Comparison of ENCODE assay signal across 8 cellular contexts in the genomic region with DNA sequence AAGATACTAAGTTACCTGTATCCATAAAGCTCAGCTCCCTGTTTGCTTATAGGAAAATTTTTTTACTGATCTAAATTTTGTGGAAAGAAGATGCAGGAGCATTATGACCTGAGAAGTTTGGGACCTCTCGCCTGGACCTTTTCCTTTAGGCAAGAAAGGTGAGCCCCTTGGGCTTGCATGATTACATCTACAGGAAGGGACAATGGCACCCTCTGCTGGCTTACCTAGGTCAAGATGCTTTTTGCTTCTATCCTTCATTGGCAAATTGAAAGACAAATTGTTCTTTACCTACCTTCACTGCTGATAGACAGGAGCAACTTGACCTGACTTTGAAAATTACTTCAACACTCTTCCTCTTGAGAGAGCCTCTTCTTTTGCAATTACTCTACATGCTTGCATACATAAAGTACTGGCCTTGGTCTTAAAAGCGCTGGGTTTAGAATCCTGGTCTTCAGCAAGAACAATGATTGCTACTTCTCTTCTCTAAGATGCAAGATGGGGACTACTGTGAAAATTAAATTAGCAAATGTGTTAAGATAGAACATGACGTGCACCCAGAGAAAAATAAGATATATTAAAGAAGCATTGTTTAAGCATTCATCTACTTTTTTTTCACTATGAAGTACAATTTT.
DNase-seq lines count a peak whose midpoint lies in the region; ATAC-seq, FAIRE-seq and TF ChIP-seq lines count a peak whose summit lies in the region.

No MANE protein-coding gene starts in this region.

- in situ Hi-C loops in astrocyte of the spinal cord (cut with HindIII; ENCODE audit: low sequenced_read_pairs), result no loop called here

- no peaks in the 10 kb centered on the region for H3K9me3 ChIP-seq in left lung

- no peaks in the 10 kb centered on the region for H3K4me1 ChIP-seq in left lung

- no peaks in the 10 kb centered on the region for H3K36me3 ChIP-seq in left lung

- DNase-seq in AG08395 (ENCODE audit: low spot score), result peak; percentile 32
- peak; percentile 5 for DNase-seq in GM18507 (ENCODE audit: extremely low spot score, insufficient read length, low read depth)
- peak; percentile 19 for DNase-seq in NCI-H1092 treated with DMSO at 0.1 percent for 48 hours (lab: John Stamatoyannopoulos, UW)
- DNase-seq in astrocyte of the spinal cord (ENCODE audit: low read depth, low spot score), result peak; percentile 47
- no peak for DNase-seq in left lung
- DNase-seq in mesenteric fat pad (ENCODE audit: low spot score), result no peak
- DNase-seq in NOMO-1 (lab: John Stamatoyannopoulos, UW; ENCODE audit: unreplicated experiment in 2 of 2), result no peak
- DNase-seq in NCI-H226, result no peak

- peak; percentile 81 for TF ChIP-seq CTCF in astrocyte of the spinal cord (IDR thresholded peaks at IDR 0.05; ENCODE audit: low read depth, low read length)
- peak in 1 of 2 donors; percentile 70 for TF ChIP-seq CTCF in left lung (IDR thresholded peaks at IDR 0.05)

- intact Hi-C loops in left lung (cut with DNase I), result no loop called here

- H3K4me3 ChIP-seq in astrocyte of the spinal cord (ENCODE audit: low read depth, low read length) (no peak overlapping the region), left lung (no peak overlapping the region)

- no peak overlapping the region for H3K27ac ChIP-seq in left lung

- peak; percentile 73 for ATAC-seq in left lung

- FAIRE-seq in GM18507 (lab: Jason Lieb, UNC), result peak; percentile 69

- H3K27me3 ChIP-seq in left lung, result no peaks in the 10 kb centered on the region

Comparison
In these comparisons a context has a peak if more than half of its experiments do, and no peak if none do; other contexts are left out.
1. DNase-seq: peak in AG08395 (single experiment), GM18507 (single experiment), NCI-H1092 treated with DMSO at 0.1 percent for 48 hours (single experiment) and astrocyte of the spinal cord (single experiment); none in left lung (0 of 2), mesenteric fat pad (single experiment), NOMO-1 (0 of 2) and NCI-H226 (single experiment).